Comparison of ENCODE assay signal across 22 cellular contexts in genomic region chr20:16806061-16806460, GRCh38. TPM values are rescaled to one million over a fixed set of nuclear protein-coding genes. Genes with fewer than 3 reads are reported as not detected.
"Had no signal": no experiment of that assay in that cellular context is flagged by ENCODE, and none has a peak within 500 bp of the region (broad histone marks: within the 10 kb centered on the region; RNA-seq: fewer than 3 reads in every experiment).

No MANE protein-coding gene starts in this region.

- H3K27ac ChIP-seq: HL-60, SJSA1 had no signal

- H3K4me3 ChIP-seq: SJSA1 had no signal

- H3K9ac ChIP-seq: SK-N-SH had no signal

- H3K9me3 ChIP-seq: SJSA1, SK-N-SH had no signal

- H3K36me3 ChIP-seq: SJSA1 had no signal

- DNase-seq: KBM-7, MV-4-11, NCI-H1048, NCI-H1105 treated with DMSO at 0.1 percent for 48 hours, NCI-H1417 treated with DMSO at 0.1 percent for 48 hours, NCI-H146, NCI-H1694 treated with DMSO at 0.1 percent for 48 hours, NCI-H1930, NCI-H2081, NCI-H2107, NCI-H524, NCI-H526 treated with DMSO at 0.1 percent for 48 hours, NCI-H774, Right ventricle myocardium superior, RPMI8226, SIG-M5, SK-N-SH had no signal

- H3K4me2 ChIP-seq: SK-N-SH had no signal

- H3K4me1 ChIP-seq: SJSA1 had no signal

RNA-seq across cellular contexts. Expression of gene OTOR, which starts 57.9 kb away (rescaled TPM):
- total RNA-seq: LHCN-M2, MCF 10A, NCI-H460, Right ventricle myocardium superior, SJSA1 had no signal
- polyA plus RNA-seq: SK-N-SH had no signal
